In the genomic region with DNA sequence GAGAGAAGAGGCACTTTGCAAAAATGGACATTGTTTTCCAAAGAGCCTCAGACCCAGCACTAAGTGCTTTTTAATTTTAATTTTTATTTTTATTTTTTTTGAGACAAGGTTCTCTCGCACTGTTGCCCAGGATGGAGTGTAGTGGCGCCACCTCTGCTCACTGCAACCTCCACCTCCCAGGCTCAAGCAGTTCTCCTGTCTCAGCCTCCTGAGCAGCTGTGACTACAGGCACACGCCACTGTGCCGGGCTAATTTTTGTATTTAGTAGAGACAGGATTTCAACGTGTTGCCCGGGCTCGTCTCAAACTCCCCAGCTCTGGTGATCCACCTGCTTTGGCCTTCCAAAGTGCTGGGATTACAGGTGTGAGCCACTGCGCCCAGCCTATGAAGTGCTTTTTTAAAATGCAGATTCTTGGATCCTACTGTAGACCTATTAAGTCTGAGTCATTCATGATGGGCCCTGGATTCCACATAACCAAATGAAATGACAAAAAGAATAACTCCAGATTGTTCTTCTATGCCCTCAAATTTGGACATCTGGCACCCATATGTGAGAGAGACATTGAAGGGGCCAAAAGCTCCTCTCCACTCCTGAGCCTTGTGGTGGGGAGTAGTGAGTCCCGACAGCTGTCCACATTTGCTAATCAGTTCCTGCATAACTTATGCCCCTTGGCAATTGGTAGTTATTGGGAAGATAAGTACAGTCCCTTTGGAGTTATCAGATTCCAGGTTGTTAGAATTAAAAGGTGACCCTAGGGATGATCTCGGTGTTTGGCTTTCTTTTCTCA, we compare ENCODE assay signal across 1 cellular context.
TF ChIP-seq lines count a peak whose summit lies in the region.

No MANE protein-coding gene starts in this region.

TF ChIP-seq in HepG2, 621 proteins besides CTCF, POLR2A, EP300 and RAD21:
- TF ChIP-seq SOX6 (IDR thresholded peaks at IDR 0.05), result no peak
- TF ChIP-seq SOX6 (CRISPR knock-in tag; IDR thresholded peaks at IDR 0.05), result 0 out of 2 replicates have a peak, but pooled peaks have one; percentile 7
- TF ChIP-seq SUZ12 (IDR thresholded peaks at IDR 0.05; ENCODE audit: low read depth, low read length), result no peak
- TF ChIP-seq, protein P1, sequence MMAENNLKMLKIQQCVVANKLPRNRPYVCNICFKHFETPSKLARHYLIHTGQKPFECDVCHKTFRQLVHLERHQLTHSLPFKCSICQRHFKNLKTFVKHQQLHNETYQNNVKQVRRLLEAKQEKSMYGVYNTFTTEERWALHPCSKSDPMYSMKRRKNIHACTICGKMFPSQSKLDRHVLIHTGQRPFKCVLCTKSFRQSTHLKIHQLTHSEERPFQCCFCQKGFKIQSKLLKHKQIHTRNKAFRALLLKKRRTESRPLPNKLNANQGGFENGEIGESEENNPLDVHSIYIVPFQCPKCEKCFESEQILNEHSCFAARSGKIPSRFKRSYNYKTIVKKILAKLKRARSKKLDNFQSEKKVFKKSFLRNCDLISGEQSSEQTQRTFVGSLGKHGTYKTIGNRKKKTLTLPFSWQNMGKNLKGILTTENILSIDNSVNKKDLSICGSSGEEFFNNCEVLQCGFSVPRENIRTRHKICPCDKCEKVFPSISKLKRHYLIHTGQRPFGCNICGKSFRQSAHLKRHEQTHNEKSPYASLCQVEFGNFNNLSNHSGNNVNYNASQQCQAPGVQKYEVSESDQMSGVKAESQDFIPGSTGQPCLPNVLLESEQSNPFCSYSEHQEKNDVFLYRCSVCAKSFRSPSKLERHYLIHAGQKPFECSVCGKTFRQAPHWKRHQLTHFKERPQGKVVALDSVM (CRISPR knock-in tag; IDR thresholded peaks at IDR 0.05), result peak; percentile 76; the same call in 1 of the 2 replicates
TF ChIP-seq in HepG2: peak in this region for 2.
